Comparison of ENCODE assay signal across 8 cellular contexts in the genomic region with DNA sequence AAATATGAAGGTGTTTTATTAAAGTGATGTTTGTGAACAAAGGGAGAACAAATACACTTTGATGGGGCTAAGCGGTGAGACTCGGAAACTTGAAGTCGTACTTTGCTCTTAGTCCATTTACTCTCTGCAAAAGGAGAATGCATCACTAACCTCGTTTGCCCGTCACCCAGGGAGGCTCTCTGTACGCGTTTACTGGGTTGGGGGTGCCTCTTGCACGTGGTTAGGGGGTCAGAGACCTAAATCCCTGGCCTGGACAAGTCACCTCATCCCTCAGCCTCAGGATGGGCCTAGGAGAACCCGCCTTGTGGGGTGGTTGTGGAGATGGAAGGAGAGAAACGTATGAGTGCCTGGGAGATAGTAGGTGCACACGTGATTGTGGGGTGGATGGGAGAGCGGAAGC. TPM values are rescaled to one million over a fixed set of nuclear protein-coding genes. Genes with fewer than 3 reads are reported as not detected.
DNase-seq lines count a peak whose midpoint lies in the region; ATAC-seq, FAIRE-seq and TF ChIP-seq lines count a peak whose summit lies in the region.

No MANE protein-coding gene starts in this region.

- peak overlapping the region; percentile 67 for H3K14ac ChIP-seq in IMR-90 (replicated peaks; ENCODE audit: low read depth, low read length)

- H3K9me3 ChIP-seq in AG04450 (ENCODE audit: control insufficient read depth, insufficient read depth, low read length) (no peaks in the 10 kb centered on the region), IMR-90 (ENCODE audit: control insufficient read depth, insufficient read depth, low read length) (no peaks in the 10 kb centered on the region), pancreas (no peaks in the 10 kb centered on the region)
- H3K9me3 ChIP-seq in naive thymus-derived CD4-positive, alpha-beta T cell (ENCODE audit: control insufficient read depth in 2 of 3, low read length in 3 of 3) = no peaks in the 10 kb centered on the region

- no peak for TF ChIP-seq POLR2A in IMR-90 (IDR thresholded peaks at IDR 0.05; ENCODE audit: low read depth, low read length)

- FAIRE-seq in pancreas (lab: Jason Lieb, UNC) = no peak

- in situ Hi-C loops in IMR-90 (cut with MboI; ENCODE audit: low sequenced_read_pairs) = loop anchor here (10.0 kb wide), 1 partner anchor 232 kb away; no protein-coding TSS in a partner anchor
- in situ Hi-C loops in brain microvascular endothelial cell (cut with HindIII; ENCODE audit: low pct_ligation_motif_present, low sequenced_read_pairs) = no loop called here

- BruUV-seq in IMR-90 (replicated peaks; lab: Mats Ljungman, UMichigan) = no TSS peak

- peaks cover 0 to 5% (median 4%) of the 10 kb centered on the region in 5 donors for H3K36me3 Mint-ChIP-seq in naive thymus-derived CD4-positive, alpha-beta T cell

- no peaks in the 10 kb centered on the region for H4K20me1 ChIP-seq in IMR-90 (ENCODE audit: insufficient read depth, low read length)

- H3K9ac ChIP-seq in IMR-90 (ENCODE audit: low read depth, low read length) = peak overlapping the region; percentile 17; the same call in 1 of the 2 replicates

- ATAC-seq in IMR-90 (ENCODE audit: low read depth) = no peak
- ATAC-seq in naive thymus-derived CD4-positive, alpha-beta T cell = no peak
- no peak for ATAC-seq in pancreas
- no peak for ATAC-seq in HG02588 (IDR thresholded peaks at IDR 0.05; ENCODE audit: unreplicated experiment)
- no peak for ATAC-seq in HG03354 (IDR thresholded peaks at IDR 0.05; ENCODE audit: poor library complexity, severe bottlenecking, unreplicated experiment)

- intact Hi-C loops in IMR-90 (cut with micrococcal nuclease) (no loop called here), pancreas (cut with DNase I) (no loop called here)
- intact Hi-C loops in naive thymus-derived CD4-positive, alpha-beta T cell (cut with micrococcal nuclease) = loop anchor here (1.0 to 5.0 kb wide), 10 partner anchors 19 to 832 kb away; a partner anchor contains a TSS

- TF ChIP-seq CTCF in AG04450 (IDR thresholded peaks at IDR 0.05; ENCODE audit: low read depth, low read length) (no peak), IMR-90 (conservative IDR thresholded peaks at IDR 0.05; ENCODE audit: low read depth, low read length) (no peak), brain microvascular endothelial cell (IDR thresholded peaks at IDR 0.05; ENCODE audit: low read depth, low read length, missing control alignments) (no peak), pancreas (IDR thresholded peaks at IDR 0.05) (no peak)

- WGBS in IMR-90 (ENCODE audit: extremely low coverage in 2 of 2, insufficient read length in 1 of 2), 2 experiments = no CpG with 5 or more reads among the region's 12 CpGs
- WGBS in pancreas, 2 donors = 51 to 52% methylated on average over 12 of the region's 12 CpGs

- no peak overlapping the region for H3K56ac ChIP-seq in IMR-90 (ENCODE audit: extremely low read depth, insufficient read depth, low read length)

- H2BK5ac ChIP-seq in IMR-90 (ENCODE audit: low read depth, low read length, poor library complexity, severe bottlenecking) = no peak overlapping the region

- H3K27ac Mint-ChIP-seq in naive thymus-derived CD4-positive, alpha-beta T cell = peak overlapping the region; percentile 92 to 99 (median 96)

- no peak overlapping the region for H4K91ac ChIP-seq in IMR-90 (ENCODE audit: insufficient read depth, low read depth, low read length)

- no peaks in the 10 kb centered on the region for H3K27me3 Mint-ChIP-seq in naive thymus-derived CD4-positive, alpha-beta T cell

- peak overlapping the region; percentile 58 for H4K5ac ChIP-seq in IMR-90 (ENCODE audit: low read depth, low read length)

- H3K27ac ChIP-seq in AG04450 (ENCODE audit: low read depth, low read length) = peak overlapping the region; percentile 31
- no peak overlapping the region for H3K27ac ChIP-seq in IMR-90 (ENCODE audit: insufficient read depth, low read length)
- no peak overlapping the region for H3K27ac ChIP-seq in brain microvascular endothelial cell
- peak overlapping the region; percentile 75 for H3K27ac ChIP-seq in naive thymus-derived CD4-positive, alpha-beta T cell (ENCODE audit: low read depth, low read length)
- no peak overlapping the region for H3K27ac ChIP-seq in pancreas

- H2BK15ac ChIP-seq in IMR-90 (ENCODE audit: low read depth, low read length) = no peak overlapping the region

- peak overlapping the region; percentile 14 for H3K4ac ChIP-seq in IMR-90 (ENCODE audit: low read depth, low read length)

- peak overlapping the region; percentile 85 to 95 (median 92) for H3K4me3 Mint-ChIP-seq in naive thymus-derived CD4-positive, alpha-beta T cell

- H3K9me3 Mint-ChIP-seq in naive thymus-derived CD4-positive, alpha-beta T cell = no peaks in the 10 kb centered on the region

- H3K79me1 ChIP-seq in IMR-90 (ENCODE audit: low read depth in 1 of 2, low read length in 2 of 2) = peaks cover 12 to 15% of the 10 kb centered on the region in 2 experiments; a peak in 3 of 4 replicates

- H3K4me1 ChIP-seq in IMR-90 (ENCODE audit: control insufficient read depth, insufficient read depth, low read length) = peaks cover 6% of the 10 kb centered on the region
- peaks cover 15% of the 10 kb centered on the region in 2 donors for H3K4me1 ChIP-seq in naive thymus-derived CD4-positive, alpha-beta T cell (ENCODE audit: control insufficient read depth in 2 of 2, insufficient read depth in 2 of 2, low read length in 2 of 2)
- H3K4me1 ChIP-seq in pancreas = peaks cover 0 to 7% (median 5%) of the 10 kb centered on the region in 3 donors

- peak overlapping the region; percentile 10; the same call in 1 of the 2 replicates for H2AK5ac ChIP-seq in IMR-90 (ENCODE audit: low read depth, low read length)

- dilution Hi-C loops in IMR-90 (cut with HindIII; ENCODE audit: low sequenced_read_pairs, unreplicated experiment) = no loop called here

- peak overlapping the region; percentile 22 for H2AK9ac ChIP-seq in IMR-90 (replicated peaks; ENCODE audit: low read depth, low read length, poor library complexity)

- H2BK20ac ChIP-seq in IMR-90 (ENCODE audit: low read depth, low read length) = no peak overlapping the region

- H3K18ac ChIP-seq in IMR-90 (ENCODE audit: low read depth, low read length) = no peak overlapping the region

- H3K4me1 Mint-ChIP-seq in naive thymus-derived CD4-positive, alpha-beta T cell = peaks cover 17 to 42% (median 32%) of the 10 kb centered on the region in 7 donors

- 0 out of 2 replicates have a peak, but pooled peaks cover 2% of the 10 kb centered on the region for H3K36me3 ChIP-seq in IMR-90 (ENCODE audit: control insufficient read depth, insufficient read depth, low read length)
- H3K36me3 ChIP-seq in brain microvascular endothelial cell (replicated peaks) = no peaks in the 10 kb centered on the region
- H3K36me3 ChIP-seq in naive thymus-derived CD4-positive, alpha-beta T cell (ENCODE audit: control insufficient read depth in 2 of 3, insufficient read depth in 3 of 3, low read length in 3 of 3) = peaks cover 0 to 2% (median 0%) of the 10 kb centered on the region in 3 experiments
- no peaks in the 10 kb centered on the region for H3K36me3 ChIP-seq in pancreas

- H2BK120ac ChIP-seq in IMR-90 (ENCODE audit: low read depth, low read length) = no peak overlapping the region

- no peak overlapping the region; the same call in 1 of the 2 replicates for H3K23ac ChIP-seq in IMR-90 (ENCODE audit: low read depth, low read length)

- no peaks in the 10 kb centered on the region for H3K27me3 ChIP-seq in AG04450 (ENCODE audit: control insufficient read depth, insufficient read depth, low read length)
- H3K27me3 ChIP-seq in IMR-90 (ENCODE audit: control insufficient read depth, insufficient read depth, low read length) = no peaks in the 10 kb centered on the region
- no peaks in the 10 kb centered on the region for H3K27me3 ChIP-seq in brain microvascular endothelial cell (replicated peaks)
- H3K27me3 ChIP-seq in naive thymus-derived CD4-positive, alpha-beta T cell (ENCODE audit: control insufficient read depth in 2 of 2, insufficient read depth in 2 of 2, low read length in 2 of 2) = no peaks in the 10 kb centered on the region
- no peaks in the 10 kb centered on the region for H3K27me3 ChIP-seq in pancreas

- TF ChIP-seq RAD21 in IMR-90 (IDR thresholded peaks at IDR 0.05; ENCODE audit: low read length) = no peak

- POLR2A ChIA-PET in AG04450 (lab: Yijun Ruan, JAX) = interaction anchor here (0.9 to 1.2 kb wide), 3 partner anchors 10 to 21 kb away, joined by 3 to 9 read pairs (median 4); no protein-coding TSS in a partner anchor
- POLR2A ChIA-PET in IMR-90 (lab: Charles Lee; ENCODE audit: unreplicated experiment) = interaction anchor here (0.5 to 1.0 kb wide), 2 partner anchors 9 to 237 kb away, joined by 3 to 4 read pairs; no protein-coding TSS in a partner anchor
- POLR2A ChIA-PET in naive thymus-derived CD4-positive, alpha-beta T cell (lab: Charles Lee) = interaction anchor here (0.6 to 1.8 kb wide), 8 partner anchors 11 to 1477 kb away, joined by 3 to 8 read pairs (median 4); a partner anchor contains a TSS

- peak overlapping the region; percentile 86 for H2AFZ ChIP-seq in IMR-90 (replicated peaks; ENCODE audit: low read length, poor library complexity)

- H3K9me1 ChIP-seq in IMR-90 (ENCODE audit: insufficient read depth, low read length) = 0 out of 2 replicates have a peak, but pooled peaks cover 3% of the 10 kb centered on the region

- CTCF ChIA-PET in AG04450 (lab: Charles Lee) (interaction anchor here (1.0 to 4.4 kb wide), 4 partner anchors 10 to 231 kb away, joined by 3 to 121 read pairs (median 30); no protein-coding TSS in a partner anchor), IMR-90 (lab: Yijun Ruan, JAX) (interaction anchor here (1.6 kb wide), 1 partner anchor 19 kb away, joined by 3 read pairs; no protein-coding TSS in a partner anchor)
- CTCF ChIA-PET in naive thymus-derived CD4-positive, alpha-beta T cell (lab: Charles Lee) = interaction anchor here (0.5 to 1.5 kb wide), 7 partner anchors 79 to 1179 kb away, joined by 3 to 5 read pairs (median 4); no protein-coding TSS in a partner anchor

- H3K4me3 ChIP-seq in AG04450 (ENCODE audit: low read depth, low read length) = peak overlapping the region; percentile 38
- peak overlapping the region; percentile 10; the same call in 1 of the 2 replicates for H3K4me3 ChIP-seq in IMR-90 (ENCODE audit: insufficient read depth, low read depth, low read length)
- peak overlapping the region; percentile 32 for H3K4me3 ChIP-seq in brain microvascular endothelial cell (ENCODE audit: low read depth, low read length)
- H3K4me3 ChIP-seq in naive thymus-derived CD4-positive, alpha-beta T cell (ENCODE audit: low read length) = peak overlapping the region; percentile 48
- H3K4me3 ChIP-seq in pancreas = peak overlapping the region in 1 of 4 donors; percentile 25

- DNase-seq in AG04450 (ENCODE audit: low read depth, low spot score) (no peak), IMR-90 (no peak), brain microvascular endothelial cell (no peak), pancreas (no peak), NCI-H2171 (lab: John Stamatoyannopoulos, UW) (no peak)
- peak in 1 of 9 donors; percentile 35 for DNase-seq in naive thymus-derived CD4-positive, alpha-beta T cell

- peak overlapping the region; percentile 58 for H3K4me2 ChIP-seq in IMR-90 (ENCODE audit: low read depth, low read length)

- H4K8ac ChIP-seq in IMR-90 (ENCODE audit: low read depth in 2 of 2, low read length in 2 of 2) = peak overlapping the region; percentile 77 to 90

RNA-seq across cellular contexts. Expression of a gene that starts 0.8 kb away (rescaled TPM):
- polyA plus RNA-seq in AG04450 (2011; rRNA removed) = 22.5 and 25.5 TPM in 2 replicates
- polyA minus RNA-seq in AG04450 (2011; rRNA and poly(A)+ RNA removed) = 10.1 and 14.7 TPM in 2 replicates
- 14.5 and 18.3 TPM in 2 replicates for total RNA-seq in IMR-90 (2012; rRNA removed)
- 26.9 and 27.0 TPM in 2 replicates for polyA plus RNA-seq in IMR-90 (2012; rRNA removed)
- 19.5 and 23.4 TPM in 2 replicates for polyA plus RNA-seq in IMR-90 (2012; cell fraction: cytosol; rRNA removed)
- polyA plus RNA-seq in IMR-90 (2012; cell fraction: nucleus; rRNA removed; ENCODE audit: low replicate concordance) = 91.4 and 200 TPM in 2 replicates
- total RNA-seq in naive thymus-derived CD4-positive, alpha-beta T cell = 10 to 100 TPM; 16.6 to 40.9 (median 32.0) TPM
- polyA plus RNA-seq in naive thymus-derived CD4-positive, alpha-beta T cell = 10 to 100 TPM; 10.1 to 12.0 TPM
- total RNA-seq in pancreas = 10 to 100 TPM; 11.7 to 21.1 (median 14.1) TPM
- polyA plus RNA-seq in pancreas = 10 to 100 TPM; 21.9 to 23.8 TPM

RNA-seq across cellular contexts. Expression of a gene that starts 40.1 kb away (rescaled TPM):
- polyA plus RNA-seq in AG04450 (2011; rRNA removed) = not detected in 2 replicates
- not detected in 2 replicates for polyA minus RNA-seq in AG04450 (2011; rRNA and poly(A)+ RNA removed)
- not detected in 2 replicates for total RNA-seq in IMR-90 (2012; rRNA removed)
- polyA plus RNA-seq in IMR-90 (2012; rRNA removed) = not detected in 2 replicates
- not detected in 2 replicates for polyA plus RNA-seq in IMR-90 (2012; cell fraction: cytosol; rRNA removed)
- not detected in 2 replicates for polyA plus RNA-seq in IMR-90 (2012; cell fraction: nucleus; rRNA removed; ENCODE audit: low replicate concordance)
- total RNA-seq in naive thymus-derived CD4-positive, alpha-beta T cell = not detected
- polyA plus RNA-seq in naive thymus-derived CD4-positive, alpha-beta T cell = not detected
- total RNA-seq in pancreas = not detected
- polyA plus RNA-seq in pancreas = under 1 TPM in 1 of 2 donors, not detected in 1; 0.54 TPM

Comparison
In these comparisons a context has a peak if more than half of its experiments do, and no peak if none do; other contexts are left out.
1. H3K27ac ChIP-seq: peak in AG04450 (single experiment) and naive thymus-derived CD4-positive, alpha-beta T cell (single experiment); none in IMR-90 (single experiment), brain microvascular endothelial cell (single experiment) and pancreas (0 of 4).
2. intact Hi-C loops: an anchor here in naive thymus-derived CD4-positive, alpha-beta T cell (1.0 to 5.0 kb wide); none called in IMR-90 and pancreas.